ENCODE assay signal across 18 cellular contexts in genomic region chr19:10442698-10443097, GRCh38.
"Had no signal": no experiment of that assay in that cellular context is flagged by ENCODE, and none has a peak within 500 bp of the region (broad histone marks: within the 10 kb centered on the region; RNA-seq: fewer than 3 reads in every experiment).

No MANE protein-coding gene starts in this region.

- ATAC-seq: SK-N-SH treated with all-trans-retinoic acid at 6 μM for 48 hours had no signal

- H3K36me3 ChIP-seq: SJCRH30 had no signal

- DNase-seq: KBM-7, MV-4-11, NCI-H1048, NCI-H1105, NCI-H1417, NCI-H1436 treated with DMSO at 0.1 percent for 48 hours, NCI-H1694, NCI-H187 treated with DMSO at 0.1 percent for 48 hours, NCI-H2029 treated with DMSO at 0.1 percent for 48 hours, NCI-H2107, NCI-H2227 treated with DMSO at 0.1 percent for 48 hours, NCI-H524, NCI-H526 treated with DMSO at 0.1 percent for 48 hours, NCI-H748 treated with DMSO at 0.1 percent for 48 hours, SHP77, SJCRH30 had no signal

- H3K9me3 ChIP-seq: SJCRH30 had no signal

- H3K4me3 ChIP-seq: SJCRH30 had no signal

- H3K27ac ChIP-seq: RWPE1, SJCRH30 had no signal

- H3K27me3 ChIP-seq: SJCRH30 had no signal
